Comparison of ENCODE assay signal across 21 cellular contexts in the genomic region with DNA sequence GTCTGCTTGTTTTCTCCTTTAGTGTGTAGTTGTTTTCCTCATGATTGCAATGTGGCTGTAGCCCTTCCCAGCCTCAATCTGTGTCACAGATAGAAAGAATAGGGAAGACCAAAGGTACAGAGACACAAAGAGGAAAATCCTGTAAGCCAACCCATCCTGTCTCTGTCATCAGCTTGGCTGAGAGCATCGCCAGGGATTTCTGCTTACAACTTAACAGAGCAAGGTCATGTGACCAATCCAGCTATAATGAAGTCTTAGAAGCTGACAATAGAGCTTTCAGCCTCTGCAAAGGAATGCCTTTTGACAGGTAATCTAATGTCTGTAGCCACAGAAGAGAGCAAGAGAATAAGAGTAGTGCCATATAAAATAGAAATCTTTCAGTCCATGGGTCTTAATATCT.
DNase-seq lines count a peak whose midpoint lies in the region; ATAC-seq and TF ChIP-seq lines count a peak whose summit lies in the region.
"Had no signal": no experiment of that assay in that cellular context is flagged by ENCODE, and none has a peak within 500 bp of the region (broad histone marks: within the 10 kb centered on the region; RNA-seq: fewer than 3 reads in every experiment).

No MANE protein-coding gene starts in this region.

- H3K4me3 Mint-ChIP-seq in WTC11 = no peak overlapping the region
- H3K4me3 Mint-ChIP-seq: HFFc6 had no signal

- H3K27me3 Mint-ChIP-seq in WTC11 (ENCODE audit: low read depth) = no peaks in the 10 kb centered on the region

- POLR2A ChIA-PET in WTC11 (lab: Charles Lee) = no interaction called here

- H3K4me3 ChIP-seq in H7 (ENCODE audit: insufficient read depth, low read depth, low read length) = no peak overlapping the region
- H3K4me3 ChIP-seq: HAP-1 had no signal

- TF ChIP-seq CTCF in WTC11 (IDR thresholded peaks at IDR 0.05) = no peak

- H3K27me3 ChIP-seq in H7 (ENCODE audit: control insufficient read depth, insufficient read depth, low read length) = no peaks in the 10 kb centered on the region

- CTCF ChIA-PET in WTC11 (lab: Charles Lee) = no interaction called here

- H3K4me1 Mint-ChIP-seq in WTC11 = peaks cover 4% of the 10 kb centered on the region; the same call in 1 of the 2 replicates

- DNase-seq in H7 = peak; percentile 16
- DNase-seq in WTC11 (ENCODE audit: low spot score) = no peak
- DNase-seq in iPS-NIHi11 (ENCODE audit: low spot score) = peak; percentile 7
- peak; percentile 10 for DNase-seq in retina
- no peak for DNase-seq in activated naive CD4-positive, alpha-beta T cell treated with anti-CD3 and anti-CD28 coated beads, Interleukin-2, amount 50 U/mL, for 72 hours (ENCODE audit: low spot score in 2 of 2)
- DNase-seq in KBM-7 = no peak
- DNase-seq: DMS153, HFFc6, IMR-90, NCI-H1092, NCI-H1417 treated with DMSO at 0.1 percent for 48 hours, NCI-H1694 treated with DMSO at 0.1 percent for 48 hours, NCI-H2081, NCI-H2171 treated with DMSO at 0.1 percent for 48 hours, NCI-H345, NCI-H510A treated with DMSO at 0.1 percent for 48 hours, PC-3, SK-N-SH, SW 1271 had no signal

- H3K9me3 Mint-ChIP-seq in WTC11 = 0 out of 2 replicates have a peak, but pooled peaks cover 4% of the 10 kb centered on the region
- H3K9me3 Mint-ChIP-seq in activated naive CD4-positive, alpha-beta T cell treated with anti-CD3 and anti-CD28 coated beads, Interleukin-2, amount 50 U/mL, for 72 hours = peaks cover 0 to 10% of the 10 kb centered on the region in 2 donors

- ATAC-seq in WTC11 = peak; percentile 56
- ATAC-seq in activated naive CD4-positive, alpha-beta T cell treated with anti-CD3 and anti-CD28 coated beads, Interleukin-2, amount 50 U/mL, for 72 hours = no peak
- no peak for ATAC-seq in GM21447 (IDR thresholded peaks at IDR 0.05; ENCODE audit: unreplicated experiment)
- ATAC-seq: PC-3 had no signal

- no peaks in the 10 kb centered on the region for H3K36me3 ChIP-seq in H7 (replicated peaks; ENCODE audit: control insufficient read depth, insufficient read depth, low read length)
- H3K36me3 ChIP-seq: HAP-1 had no signal

- in situ Hi-C loops in KBM-7 (cut with MboI; ENCODE audit: low pct_unique_long_range_greater_than_20kb, low sequenced_read_pairs) = no loop called here

- no peaks in the 10 kb centered on the region for H3K36me3 Mint-ChIP-seq in WTC11
- no peaks in the 10 kb centered on the region for H3K36me3 Mint-ChIP-seq in activated naive CD4-positive, alpha-beta T cell treated with anti-CD3 and anti-CD28 coated beads, Interleukin-2, amount 50 U/mL, for 72 hours

- no peak overlapping the region; the same call in 1 of the 2 replicates for H3K27ac Mint-ChIP-seq in WTC11
- no peak overlapping the region for H3K27ac Mint-ChIP-seq in activated naive CD4-positive, alpha-beta T cell treated with anti-CD3 and anti-CD28 coated beads, Interleukin-2, amount 50 U/mL, for 72 hours
- H3K27ac Mint-ChIP-seq: HFFc6 had no signal

TF ChIP-seq in WTC11, 78 proteins besides CTCF, POLR2A, EP300 and RAD21:
- TF ChIP-seq ETV6 (CRISPR knock-in tag; IDR thresholded peaks at IDR 0.05) (no peak), ZNF416 (CRISPR knock-in tag; IDR thresholded peaks at IDR 0.05) (no peak), TCF7 (CRISPR knock-in tag; IDR thresholded peaks at IDR 0.05; ENCODE audit: low read depth) (no peak), E2F1 (CRISPR knock-in tag; IDR thresholded peaks at IDR 0.05) (no peak)
- TF ChIP-seq, protein P1, sequence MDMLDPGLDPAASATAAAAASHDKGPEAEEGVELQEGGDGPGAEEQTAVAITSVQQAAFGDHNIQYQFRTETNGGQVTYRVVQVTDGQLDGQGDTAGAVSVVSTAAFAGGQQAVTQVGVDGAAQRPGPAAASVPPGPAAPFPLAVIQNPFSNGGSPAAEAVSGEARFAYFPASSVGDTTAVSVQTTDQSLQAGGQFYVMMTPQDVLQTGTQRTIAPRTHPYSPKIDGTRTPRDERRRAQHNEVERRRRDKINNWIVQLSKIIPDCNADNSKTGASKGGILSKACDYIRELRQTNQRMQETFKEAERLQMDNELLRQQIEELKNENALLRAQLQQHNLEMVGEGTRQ (CRISPR knock-in tag; IDR thresholded peaks at IDR 0.05) = peak; percentile 78
- TF ChIP-seq, protein P2, sequence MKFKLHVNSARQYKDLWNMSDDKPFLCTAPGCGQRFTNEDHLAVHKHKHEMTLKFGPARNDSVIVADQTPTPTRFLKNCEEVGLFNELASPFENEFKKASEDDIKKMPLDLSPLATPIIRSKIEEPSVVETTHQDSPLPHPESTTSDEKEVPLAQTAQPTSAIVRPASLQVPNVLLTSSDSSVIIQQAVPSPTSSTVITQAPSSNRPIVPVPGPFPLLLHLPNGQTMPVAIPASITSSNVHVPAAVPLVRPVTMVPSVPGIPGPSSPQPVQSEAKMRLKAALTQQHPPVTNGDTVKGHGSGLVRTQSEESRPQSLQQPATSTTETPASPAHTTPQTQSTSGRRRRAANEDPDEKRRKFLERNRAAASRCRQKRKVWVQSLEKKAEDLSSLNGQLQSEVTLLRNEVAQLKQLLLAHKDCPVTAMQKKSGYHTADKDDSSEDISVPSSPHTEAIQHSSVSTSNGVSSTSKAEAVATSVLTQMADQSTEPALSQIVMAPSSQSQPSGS (CRISPR knock-in tag; IDR thresholded peaks at IDR 0.05; ENCODE audit: borderline replicate concordance, low read depth) = no peak
- TF ChIP-seq, protein P3, sequence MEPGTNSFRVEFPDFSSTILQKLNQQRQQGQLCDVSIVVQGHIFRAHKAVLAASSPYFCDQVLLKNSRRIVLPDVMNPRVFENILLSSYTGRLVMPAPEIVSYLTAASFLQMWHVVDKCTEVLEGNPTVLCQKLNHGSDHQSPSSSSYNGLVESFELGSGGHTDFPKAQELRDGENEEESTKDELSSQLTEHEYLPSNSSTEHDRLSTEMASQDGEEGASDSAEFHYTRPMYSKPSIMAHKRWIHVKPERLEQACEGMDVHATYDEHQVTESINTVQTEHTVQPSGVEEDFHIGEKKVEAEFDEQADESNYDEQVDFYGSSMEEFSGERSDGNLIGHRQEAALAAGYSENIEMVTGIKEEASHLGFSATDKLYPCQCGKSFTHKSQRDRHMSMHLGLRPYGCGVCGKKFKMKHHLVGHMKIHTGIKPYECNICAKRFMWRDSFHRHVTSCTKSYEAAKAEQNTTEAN (CRISPR knock-in tag; IDR thresholded peaks at IDR 0.05) = no peak
- TF ChIP-seq, protein P4, sequence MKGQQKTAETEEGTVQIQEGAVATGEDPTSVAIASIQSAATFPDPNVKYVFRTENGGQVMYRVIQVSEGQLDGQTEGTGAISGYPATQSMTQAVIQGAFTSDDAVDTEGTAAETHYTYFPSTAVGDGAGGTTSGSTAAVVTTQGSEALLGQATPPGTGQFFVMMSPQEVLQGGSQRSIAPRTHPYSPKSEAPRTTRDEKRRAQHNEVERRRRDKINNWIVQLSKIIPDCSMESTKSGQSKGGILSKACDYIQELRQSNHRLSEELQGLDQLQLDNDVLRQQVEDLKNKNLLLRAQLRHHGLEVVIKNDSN (CRISPR knock-in tag; IDR thresholded peaks at IDR 0.05) = peak; percentile 69; the same call in 1 of the 2 replicates

Comparison
In these comparisons a context has a peak if more than half of its experiments do, and no peak if none do; other contexts are left out.
1. DNase-seq: peak in H7 (single experiment), iPS-NIHi11 (single experiment) and retina (single experiment); none in WTC11 (single experiment), activated naive CD4-positive, alpha-beta T cell treated with anti-CD3 and anti-CD28 coated beads, Interleukin-2, amount 50 U/mL, for 72 hours (0 of 2) and KBM-7 (single experiment).